Comparison of ENCODE assay signal across 8 cellular contexts in genomic region chr2:161161074-161161577, GRCh38. TPM values are rescaled to one million over a fixed set of nuclear protein-coding genes. Genes with fewer than 3 reads are reported as not detected.
DNase-seq lines count a peak whose midpoint lies in the region; ATAC-seq, FAIRE-seq and TF ChIP-seq lines count a peak whose summit lies in the region.

No MANE protein-coding gene starts in this region.

- no peak for DNase-seq in Calu3
- DNase-seq in GM23338 (ENCODE audit: low spot score) = peak; percentile 6
- no peak for DNase-seq in SK-N-MC (ENCODE audit: low read depth, low spot score)
- no peak for DNase-seq in esophagus squamous epithelium (lab: John Stamatoyannopoulos, UW)
- no peak for DNase-seq in retinal pigment epithelial cell (ENCODE audit: low read depth)
- no peak for DNase-seq in urothelium cell line (ENCODE audit: low spot score)
- DNase-seq in OCI-M1 (lab: John Stamatoyannopoulos, UW) = no peak
- no peak for DNase-seq in islet precursor cell

- no TSS peak for BruUV-seq in Calu3 (replicated peaks; lab: Mats Ljungman, UMichigan)

- FAIRE-seq in urothelium cell line (lab: Jason Lieb, UNC) = no peak

- peak overlapping the region; percentile 92 for H3K9ac ChIP-seq in SK-N-MC (ENCODE audit: insufficient read length)

- H3K27ac ChIP-seq in GM23338 (ENCODE audit: low read depth) (peak overlapping the region; percentile 87), SK-N-MC (peak overlapping the region; percentile 72; the same call in 1 of the 2 replicates), esophagus squamous epithelium (peak overlapping the region; percentile 95 to 100 (median 97))

- H3K4me1 ChIP-seq in GM23338 (ENCODE audit: insufficient read depth) (no peaks in the 10 kb centered on the region; the same call in 1 of the 2 replicates), esophagus squamous epithelium (peaks cover 0 to 57% (median 11%) of the 10 kb centered on the region in 3 donors)

- 0 out of 2 replicates have a peak, but pooled peaks cover 5% of the 10 kb centered on the region for H3F3A ChIP-seq in GM23338 (replicated peaks; ENCODE audit: low read depth)

- no peaks in the 10 kb centered on the region for H4K20me1 ChIP-seq in GM23338 (replicated peaks; ENCODE audit: insufficient read depth)

- H3K9me3 Mint-ChIP-seq in Calu3 (ENCODE audit: low read depth, unreplicated experiment) (no peaks in the 10 kb centered on the region), GM23338 (no peaks in the 10 kb centered on the region)

- TF ChIP-seq CTCF in Calu3 (IDR thresholded peaks at IDR 0.05; ENCODE audit: unreplicated experiment) (no peak), GM23338 (conservative IDR thresholded peaks at IDR 0.05; ENCODE audit: low read depth in 2 of 2) (no peak), esophagus squamous epithelium (IDR thresholded peaks at IDR 0.05) (no peak), retinal pigment epithelial cell (conservative IDR thresholded peaks at IDR 0.05; ENCODE audit: low read depth, low read length) (no peak)

- H3K27me3 Mint-ChIP-seq in Calu3 (ENCODE audit: unreplicated experiment) = no peaks in the 10 kb centered on the region
- peaks cover 2% of the 10 kb centered on the region for H3K27me3 Mint-ChIP-seq in GM23338 (ENCODE audit: insufficient read depth, low read depth, poor library complexity)

- peak overlapping the region; percentile 96 for H3K4me2 ChIP-seq in GM23338

- H3K36me3 ChIP-seq in GM23338 (ENCODE audit: insufficient read depth) = no peaks in the 10 kb centered on the region
- peaks cover 15% of the 10 kb centered on the region for H3K36me3 ChIP-seq in SK-N-MC (ENCODE audit: insufficient read depth, low read length)
- H3K36me3 ChIP-seq in esophagus squamous epithelium = peaks cover 0 to 31% (median 0%) of the 10 kb centered on the region in 3 donors

- H3K4me3 ChIP-seq in GM23338 (peak overlapping the region; percentile 77), SK-N-MC (peak overlapping the region; percentile 98), esophagus squamous epithelium (peak overlapping the region; percentile 61 to 98 (median 79)), retinal pigment epithelial cell (ENCODE audit: low read length) (peak overlapping the region; percentile 91)

- intact Hi-C loops in Calu3 (cut with micrococcal nuclease; ENCODE audit: unreplicated experiment) = loop anchor here (2.0 kb wide), 1 partner anchor 26 kb away; no protein-coding TSS in a partner anchor
- intact Hi-C loops in esophagus squamous epithelium (cut with DNase I) = no loop called here

- H3K36me3 Mint-ChIP-seq in Calu3 (ENCODE audit: insufficient read depth, unreplicated experiment) (peaks cover 43% of the 10 kb centered on the region), GM23338 (ENCODE audit: low read depth) (peaks cover under 1% of the 10 kb centered on the region; the same call in 1 of the 3 replicates)

- peak overlapping the region; percentile 72 for H2AFZ ChIP-seq in GM23338

- CTCF ChIA-PET in Calu3 (lab: Charles Lee) = no interaction called here

- peaks cover 27% of the 10 kb centered on the region for H3K79me2 ChIP-seq in GM23338 (replicated peaks; ENCODE audit: insufficient read depth)

- H3K27me3 ChIP-seq in GM23338 (ENCODE audit: insufficient read depth) (no peaks in the 10 kb centered on the region), esophagus squamous epithelium (no peaks in the 10 kb centered on the region)

- H3K4me3 Mint-ChIP-seq in Calu3 (ENCODE audit: low read depth, unreplicated experiment) (peak overlapping the region; percentile 90), GM23338 (peak overlapping the region; percentile 99)

- TF ChIP-seq POLR2A in esophagus squamous epithelium (IDR thresholded peaks at IDR 0.05) = no peak

- H3K9me3 ChIP-seq in SK-N-MC (ENCODE audit: low read depth, low read length) = no peaks in the 10 kb centered on the region
- no peaks in the 10 kb centered on the region for H3K9me3 ChIP-seq in esophagus squamous epithelium

- ATAC-seq in GM23338 = no peak

- H3K27ac Mint-ChIP-seq in Calu3 (ENCODE audit: unreplicated experiment) = peak overlapping the region; percentile 95
- peak overlapping the region; percentile 98 for H3K27ac Mint-ChIP-seq in GM23338

- 1 to 2% methylated on average over 10 to 11 of the region's 11 CpGs for WGBS in esophagus squamous epithelium, 2 donors

- peaks cover 18% of the 10 kb centered on the region for H3K4me1 Mint-ChIP-seq in Calu3 (ENCODE audit: low read depth, unreplicated experiment)
- peaks cover 12% of the 10 kb centered on the region; the same call in 2 of the 3 replicates for H3K4me1 Mint-ChIP-seq in GM23338

- H3K9me2 ChIP-seq in GM23338 (ENCODE audit: insufficient read depth) = no peaks in the 10 kb centered on the region

TF ChIP-seq in GM23338, 12 proteins besides CTCF, POLR2A, EP300 and RAD21 (continues in another document):
- TF ChIP-seq ZNF114 (CRISPR knock-in tag; IDR thresholded peaks at IDR 0.05) = no peak
- no peak for TF ChIP-seq EZH2phosphoT487 (IDR thresholded peaks at IDR 0.05; ENCODE audit: unreplicated experiment)
- TF ChIP-seq, protein P1, sequence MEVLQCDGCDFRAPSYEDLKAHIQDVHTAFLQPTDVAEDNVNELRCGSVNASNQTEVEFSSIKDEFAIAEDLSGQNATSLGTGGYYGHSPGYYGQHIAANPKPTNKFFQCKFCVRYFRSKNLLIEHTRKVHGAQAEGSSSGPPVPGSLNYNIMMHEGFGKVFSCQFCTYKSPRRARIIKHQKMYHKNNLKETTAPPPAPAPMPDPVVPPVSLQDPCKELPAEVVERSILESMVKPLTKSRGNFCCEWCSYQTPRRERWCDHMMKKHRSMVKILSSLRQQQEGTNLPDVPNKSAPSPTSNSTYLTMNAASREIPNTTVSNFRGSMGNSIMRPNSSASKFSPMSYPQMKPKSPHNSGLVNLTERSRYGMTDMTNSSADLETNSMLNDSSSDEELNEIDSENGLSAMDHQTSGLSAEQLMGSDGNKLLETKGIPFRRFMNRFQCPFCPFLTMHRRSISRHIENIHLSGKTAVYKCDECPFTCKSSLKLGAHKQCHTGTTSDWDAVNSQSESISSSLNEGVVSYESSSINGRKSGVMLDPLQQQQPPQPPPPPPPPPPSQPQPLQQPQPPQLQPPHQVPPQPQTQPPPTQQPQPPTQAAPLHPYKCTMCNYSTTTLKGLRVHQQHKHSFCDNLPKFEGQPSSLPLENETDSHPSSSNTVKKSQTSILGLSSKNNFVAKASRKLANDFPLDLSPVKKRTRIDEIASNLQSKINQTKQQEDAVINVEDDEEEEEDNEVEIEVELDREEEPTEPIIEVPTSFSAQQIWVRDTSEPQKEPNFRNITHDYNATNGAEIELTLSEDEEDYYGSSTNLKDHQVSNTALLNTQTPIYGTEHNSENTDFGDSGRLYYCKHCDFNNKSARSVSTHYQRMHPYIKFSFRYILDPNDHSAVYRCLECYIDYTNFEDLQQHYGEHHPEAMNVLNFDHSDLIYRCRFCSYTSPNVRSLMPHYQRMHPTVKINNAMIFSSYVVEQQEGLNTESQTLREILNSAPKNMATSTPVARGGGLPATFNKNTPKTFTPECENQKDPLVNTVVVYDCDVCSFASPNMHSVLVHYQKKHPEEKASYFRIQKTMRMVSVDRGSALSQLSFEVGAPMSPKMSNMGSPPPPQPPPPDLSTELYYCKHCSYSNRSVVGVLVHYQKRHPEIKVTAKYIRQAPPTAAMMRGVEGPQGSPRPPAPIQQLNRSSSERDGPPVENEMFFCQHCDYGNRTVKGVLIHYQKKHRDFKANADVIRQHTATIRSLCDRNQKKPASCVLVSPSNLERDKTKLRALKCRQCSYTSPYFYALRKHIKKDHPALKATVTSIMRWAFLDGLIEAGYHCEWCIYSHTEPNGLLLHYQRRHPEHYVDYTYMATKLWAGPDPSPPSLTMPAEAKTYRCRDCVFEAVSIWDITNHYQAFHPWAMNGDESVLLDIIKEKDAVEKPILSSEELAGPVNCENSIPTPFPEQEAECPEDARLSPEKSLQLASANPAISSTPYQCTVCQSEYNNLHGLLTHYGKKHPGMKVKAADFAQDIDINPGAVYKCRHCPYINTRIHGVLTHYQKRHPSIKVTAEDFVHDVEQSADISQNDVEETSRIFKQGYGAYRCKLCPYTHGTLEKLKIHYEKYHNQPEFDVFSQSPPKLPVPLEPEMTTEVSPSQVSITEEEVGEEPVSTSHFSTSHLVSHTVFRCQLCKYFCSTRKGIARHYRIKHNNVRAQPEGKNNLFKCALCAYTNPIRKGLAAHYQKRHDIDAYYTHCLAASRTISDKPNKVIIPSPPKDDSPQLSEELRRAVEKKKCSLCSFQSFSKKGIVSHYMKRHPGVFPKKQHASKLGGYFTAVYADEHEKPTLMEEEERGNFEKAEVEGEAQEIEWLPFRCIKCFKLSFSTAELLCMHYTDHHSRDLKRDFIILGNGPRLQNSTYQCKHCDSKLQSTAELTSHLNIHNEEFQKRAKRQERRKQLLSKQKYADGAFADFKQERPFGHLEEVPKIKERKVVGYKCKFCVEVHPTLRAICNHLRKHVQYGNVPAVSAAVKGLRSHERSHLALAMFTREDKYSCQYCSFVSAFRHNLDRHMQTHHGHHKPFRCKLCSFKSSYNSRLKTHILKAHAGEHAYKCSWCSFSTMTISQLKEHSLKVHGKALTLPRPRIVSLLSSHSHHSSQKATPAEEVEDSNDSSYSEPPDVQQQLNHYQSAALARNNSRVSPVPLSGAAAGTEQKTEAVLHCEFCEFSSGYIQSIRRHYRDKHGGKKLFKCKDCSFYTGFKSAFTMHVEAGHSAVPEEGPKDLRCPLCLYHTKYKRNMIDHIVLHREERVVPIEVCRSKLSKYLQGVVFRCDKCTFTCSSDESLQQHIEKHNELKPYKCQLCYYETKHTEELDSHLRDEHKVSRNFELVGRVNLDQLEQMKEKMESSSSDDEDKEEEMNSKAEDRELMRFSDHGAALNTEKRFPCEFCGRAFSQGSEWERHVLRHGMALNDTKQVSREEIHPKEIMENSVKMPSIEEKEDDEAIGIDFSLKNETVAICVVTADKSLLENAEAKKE (CRISPR knock-in tag; IDR thresholded peaks at IDR 0.05) = no peak
- no peak for TF ChIP-seq STAT1 (IDR thresholded peaks at IDR 0.05; ENCODE audit: unreplicated experiment)
- TF ChIP-seq ETS1 (IDR thresholded peaks at IDR 0.05) = no peak

RNA-seq across cellular contexts. Expression of gene TANK, which starts 0.9 kb away (rescaled TPM):
- 81.3 and 85.4 TPM in 2 replicates for total RNA-seq in Calu3 (2022)
- 22.2 and 27.7 TPM in 2 replicates for total RNA-seq in GM23338 (2014; rRNA removed; shearing (Covaris generic))
- 35.4 and 36.5 TPM in 2 replicates for polyA plus RNA-seq in GM23338 (2016; fragmentation: Nextera tagmentation; extraction: Ambion mirVana)
- 10 to 100 TPM; 34.8 to 83.7 (median 60.7) TPM for total RNA-seq in esophagus squamous epithelium
